Comparison of ENCODE assay signal across 9 cellular contexts in the genomic region with DNA sequence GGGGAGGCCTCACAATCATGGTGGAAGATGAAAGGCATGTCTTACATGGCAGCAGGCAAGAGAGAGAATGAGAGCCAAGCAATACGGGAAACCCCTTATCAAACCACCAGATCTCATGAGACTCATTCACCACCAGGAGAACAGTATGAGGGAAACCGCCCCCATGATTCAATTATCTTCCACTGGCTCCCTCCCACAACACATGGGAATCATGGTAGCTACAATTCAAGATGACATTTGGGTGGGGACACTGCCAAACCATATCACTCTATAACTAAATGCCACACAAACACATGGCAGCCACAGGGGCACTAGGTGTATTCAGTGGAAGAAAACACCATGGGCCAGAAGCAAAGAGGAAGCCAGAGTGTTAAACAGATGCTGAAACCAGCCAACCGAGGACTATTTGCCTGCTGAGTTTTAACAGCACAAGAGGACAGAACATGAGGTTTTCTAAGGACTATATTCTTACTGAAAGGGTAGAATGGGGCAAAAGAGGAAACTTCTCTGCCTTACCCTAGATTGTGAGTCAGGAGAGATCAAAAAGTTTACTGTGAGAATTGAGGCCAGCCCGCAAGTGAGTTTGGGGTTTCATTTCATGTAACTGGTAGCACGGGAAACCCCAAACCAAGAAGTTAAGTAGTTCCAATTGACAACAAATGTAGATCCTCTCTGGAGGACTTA. TPM values are rescaled to one million over a fixed set of nuclear protein-coding genes. Genes with fewer than 3 reads are reported as not detected.
DNase-seq lines count a peak whose midpoint lies in the region; ATAC-seq and TF ChIP-seq lines count a peak whose summit lies in the region.
"Had no signal": no experiment of that assay in that cellular context is flagged by ENCODE, and none has a peak within 500 bp of the region (broad histone marks: within the 10 kb centered on the region; RNA-seq: fewer than 3 reads in every experiment).

No MANE protein-coding gene starts in this region.

- no peaks in the 10 kb centered on the region for H3K27me3 Mint-ChIP-seq in activated CD8-positive, alpha-beta T cell treated with anti-CD3 and anti-CD28 coated beads, Interleukin-2, amount 10 ng/mL, durations not matched to agents 7 days and 5 days (ENCODE audit: low read depth)

- H3K4me1 Mint-ChIP-seq in activated CD8-positive, alpha-beta T cell treated with anti-CD3 and anti-CD28 coated beads, Interleukin-2, amount 10 ng/mL, durations not matched to agents 7 days and 5 days (ENCODE audit: low read depth): peaks cover 27% of the 10 kb centered on the region

- H3K36me3 Mint-ChIP-seq in activated CD8-positive, alpha-beta T cell treated with anti-CD3 and anti-CD28 coated beads, Interleukin-2, amount 10 ng/mL, durations not matched to agents 7 days and 5 days (ENCODE audit: low read depth): peaks cover 72% of the 10 kb centered on the region

- POLR2A ChIA-PET in activated CD8-positive, alpha-beta T cell treated with anti-CD3 and anti-CD28 coated beads, Interleukin-2, amount 10 ng/mL, durations not matched to agents 7 days and 5 days (lab: Charles Lee): no interaction called here

- no peak for TF ChIP-seq CTCF in omental fat pad (IDR thresholded peaks at IDR 0.05)

- DNase-seq in GM19240 (ENCODE audit: insufficient read length, low spot score) (peak; percentile 42), NCI-H69 (lab: John Stamatoyannopoulos, UW) (no peak), retina (no peak), omental fat pad (ENCODE audit: low spot score) (no peak), NCI-H226 (no peak)
- peak; percentile 81 for DNase-seq in activated CD8-positive, alpha-beta T cell treated with anti-CD3 and anti-CD28 coated beads, Interleukin-2, amount 10 ng/mL, durations not matched to agents 7 days and 5 days
- DNase-seq in stimulated activated CD4-positive, alpha-beta T cell treated with anti-CD3 and anti-CD28 coated beads, Interleukin-1b, Interleukin-23, amount 100 ng/mL, for 24 hours (ENCODE audit: low read depth in 4 of 4, low spot score in 1 of 4): peak; percentile 10 to 42 (median 27)

- peaks cover 22% of the 10 kb centered on the region for H3K9me3 Mint-ChIP-seq in activated CD8-positive, alpha-beta T cell treated with anti-CD3 and anti-CD28 coated beads, Interleukin-2, amount 10 ng/mL, durations not matched to agents 7 days and 5 days (ENCODE audit: insufficient read depth)

- peak overlapping the region; percentile 2 for H3K4me3 Mint-ChIP-seq in activated CD8-positive, alpha-beta T cell treated with anti-CD3 and anti-CD28 coated beads, Interleukin-2, amount 10 ng/mL, durations not matched to agents 7 days and 5 days

- peak overlapping the region; percentile 80 for H3K27ac Mint-ChIP-seq in activated CD8-positive, alpha-beta T cell treated with anti-CD3 and anti-CD28 coated beads, Interleukin-2, amount 10 ng/mL, durations not matched to agents 7 days and 5 days

- CTCF ChIA-PET in activated CD8-positive, alpha-beta T cell treated with anti-CD3 and anti-CD28 coated beads, Interleukin-2, amount 10 ng/mL, durations not matched to agents 7 days and 5 days (lab: Charles Lee): interaction anchor here (0.6 to 1.8 kb wide), 4 partner anchors 34 to 208 kb away, joined by 3 to 7 read pairs (median 4); no protein-coding TSS in a partner anchor

- ATAC-seq in HG03159 (IDR thresholded peaks at IDR 0.05; ENCODE audit: unreplicated experiment): peak; percentile 90
- peak; percentile 88 for ATAC-seq in activated CD8-positive, alpha-beta T cell treated with anti-CD3 and anti-CD28 coated beads, Interleukin-2, amount 10 ng/mL, durations not matched to agents 7 days and 5 days
- ATAC-seq in omental fat pad (ENCODE audit: low FRiP score): no peak
- ATAC-seq: Panc1 had no signal

RNA-seq across cellular contexts. Expression of a gene that starts 49.2 kb away (rescaled TPM):
- not detected for total RNA-seq in activated CD8-positive, alpha-beta T cell treated with anti-CD3 and anti-CD28 coated beads, Interleukin-2, amount 10 ng/mL, durations not matched to agents 7 days and 5 days
- total RNA-seq in omental fat pad: 1 to 10 TPM in 1 of 4 donors, under 1 TPM in 2, not detected in 1; 0.25 to 2.5 (median 0.46) TPM

Comparison
In these comparisons a context has a peak if more than half of its experiments do, and no peak if none do; other contexts are left out.
1. DNase-seq: peak in GM19240 (single experiment), activated CD8-positive, alpha-beta T cell treated with anti-CD3 and anti-CD28 coated beads, Interleukin-2, amount 10 ng/mL, durations not matched to agents 7 days and 5 days (single experiment) and stimulated activated CD4-positive, alpha-beta T cell treated with anti-CD3 and anti-CD28 coated beads, Interleukin-1b, Interleukin-23, amount 100 ng/mL, for 24 hours (4 of 4); none in NCI-H69 (single experiment), retina (single experiment), omental fat pad (single experiment) and NCI-H226 (single experiment).